In the genomic region with DNA sequence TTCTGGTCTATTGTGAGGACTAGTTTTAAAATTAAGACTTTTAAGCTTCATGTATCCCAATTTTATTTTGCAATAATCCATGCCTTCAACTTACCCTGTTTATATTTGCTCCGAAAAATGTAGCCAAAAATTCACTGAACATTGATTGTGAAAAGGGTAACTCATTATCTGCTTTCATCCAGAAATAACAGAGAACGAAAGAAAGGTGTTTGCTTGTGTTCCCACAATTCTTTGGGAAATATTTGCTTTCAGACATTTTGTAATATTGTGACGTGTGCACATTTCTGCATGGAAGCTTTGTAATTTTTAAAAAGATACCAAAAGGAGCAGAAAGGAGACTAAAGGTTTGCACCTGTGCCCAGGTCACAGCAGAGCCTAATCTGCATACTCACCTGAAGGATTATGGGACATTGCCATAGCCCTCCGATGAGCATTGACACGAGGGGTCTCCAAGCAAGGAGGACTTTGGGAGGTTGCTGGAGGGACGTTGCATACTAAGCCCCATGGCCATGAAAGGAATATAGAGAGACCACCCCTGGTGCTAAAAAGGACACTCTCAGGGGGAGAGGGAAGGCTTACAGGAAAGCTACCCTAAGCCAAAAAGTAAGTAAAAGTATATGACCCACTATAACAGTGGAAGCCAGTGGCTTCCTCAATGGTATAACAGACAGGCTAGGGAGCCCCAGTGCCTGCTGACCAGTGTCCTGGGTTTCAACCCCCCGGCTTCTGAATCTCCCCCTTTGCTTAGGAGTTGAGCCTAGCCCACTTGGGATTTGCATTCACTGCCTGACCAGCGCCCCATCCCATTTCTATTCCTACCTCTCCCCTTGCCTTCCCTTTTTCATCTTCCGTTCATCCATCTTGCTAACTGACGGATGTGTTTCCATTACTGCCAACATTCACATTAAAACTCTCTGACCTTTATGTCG, we compare ENCODE assay signal across 1 cellular context.
TF ChIP-seq lines count a peak whose summit lies in the region.

No MANE protein-coding gene starts in this region.

TF ChIP-seq in WTC11, 78 proteins besides CTCF, POLR2A, EP300 and RAD21 (continued from another document):
- 0 out of 2 replicates have a peak, but pooled peaks have one; percentile 62 for TF ChIP-seq AR (CRISPR knock-in tag; IDR thresholded peaks at IDR 0.05)
- peak; percentile 77; the same call in 1 of the 2 replicates for TF ChIP-seq ZNF671 (CRISPR knock-in tag; IDR thresholded peaks at IDR 0.05)
- no peak for TF ChIP-seq GABPB1 (CRISPR knock-in tag; IDR thresholded peaks at IDR 0.05)
- 0 out of 2 replicates have a peak, but pooled peaks have one; percentile 7 for TF ChIP-seq PRRX2 (CRISPR knock-in tag; IDR thresholded peaks at IDR 0.05)
- TF ChIP-seq ERG (CRISPR knock-in tag; IDR thresholded peaks at IDR 0.05): no peak
- TF ChIP-seq TCF7 (CRISPR knock-in tag; IDR thresholded peaks at IDR 0.05; ENCODE audit: low read depth): no peak
TF ChIP-seq in WTC11: peak in this region for 6.
